In the genomic region with DNA sequence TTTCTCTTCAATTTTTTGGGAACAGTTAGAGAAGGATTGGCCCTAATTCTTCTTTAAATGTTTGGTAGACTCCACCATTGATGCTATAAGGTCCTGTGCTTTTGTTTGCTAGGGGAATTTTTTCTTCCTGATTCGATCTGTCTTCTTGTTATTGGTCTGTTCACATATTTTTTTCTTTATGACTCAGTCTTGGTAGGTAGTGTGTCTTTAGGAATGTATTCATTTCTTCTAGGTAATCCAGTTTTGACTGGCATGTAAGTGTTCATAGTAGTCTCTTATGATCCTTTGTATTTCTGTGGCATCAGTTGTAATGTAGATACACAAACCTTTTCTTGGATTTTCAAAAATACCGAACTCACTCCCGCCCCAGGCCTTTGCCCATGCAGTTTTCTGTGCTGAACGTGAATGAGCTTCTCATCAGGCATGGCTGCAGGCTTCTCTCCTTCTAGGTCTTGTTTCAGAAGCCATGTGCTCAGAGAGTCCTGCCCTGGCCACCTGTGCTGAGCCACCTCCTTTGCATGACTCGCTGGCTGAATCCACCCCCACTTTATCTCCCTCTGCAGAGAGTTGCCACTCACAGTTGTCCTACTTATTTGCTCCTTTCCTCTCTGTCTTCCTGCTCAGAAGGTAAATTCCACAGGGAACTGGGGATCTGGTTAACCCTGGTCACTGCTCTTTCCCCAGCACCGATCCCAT, we compare ENCODE assay signal across 18 cellular contexts.
DNase-seq lines count a peak whose midpoint lies in the region; ATAC-seq and TF ChIP-seq lines count a peak whose summit lies in the region.
"Had no signal": no experiment of that assay in that cellular context is flagged by ENCODE, and none has a peak within 500 bp of the region (broad histone marks: within the 10 kb centered on the region; RNA-seq: fewer than 3 reads in every experiment).

No MANE protein-coding gene starts in this region.

- no peak overlapping the region for H3K27ac ChIP-seq in foreskin keratinocyte
- H3K27ac ChIP-seq: 22Rv1, SJCRH30 had no signal

- no peak for TF ChIP-seq CTCF in foreskin keratinocyte (conservative IDR thresholded peaks at IDR 0.05)

- no peaks in the 10 kb centered on the region for H3K4me1 ChIP-seq in foreskin keratinocyte

- DNase-seq in DMS53 (lab: John Stamatoyannopoulos, UW) (peak; percentile 35), DMS53 treated with DMSO at 0.1 percent for 48 hours (lab: John Stamatoyannopoulos, UW; ENCODE audit: unreplicated experiment) (no peak), NCI-H526 (lab: John Stamatoyannopoulos, UW) (peak; percentile 52 to 73), foreskin keratinocyte (peak; percentile 17 to 71), KG1 (lab: John Stamatoyannopoulos, UW) (no peak), 8988T (no peak), AG20443 (ENCODE audit: low spot score) (no peak), GDM1 (lab: John Stamatoyannopoulos, UW) (no peak)
- DNase-seq: Calu3; CD4-positive, alpha-beta memory T cell; NCI-H1105 treated with DMSO at 0.1 percent for 48 hours; NCI-H1694 treated with DMSO at 0.1 percent for 48 hours; NCI-H2107; NCI-H2227 treated with DMSO at 0.1 percent for 48 hours; NCI-H510A treated with DMSO at 0.1 percent for 48 hours had no signal

- peak; percentile 76 for ATAC-seq in foreskin keratinocyte
- ATAC-seq: GM23338 had no signal

- no peaks in the 10 kb centered on the region for H3K27me3 ChIP-seq in foreskin keratinocyte
- H3K27me3 ChIP-seq: SJCRH30 had no signal

Comparison
In these comparisons a context has a peak if more than half of its experiments do, and no peak if none do; other contexts are left out.
1. DNase-seq: peak in DMS53 (single experiment), NCI-H526 (2 of 2) and foreskin keratinocyte (2 of 2); none in DMS53 treated with DMSO at 0.1 percent for 48 hours (single experiment), KG1 (single experiment), 8988T (single experiment), AG20443 (single experiment) and GDM1 (single experiment).